Comparison of ENCODE assay signal across 15 cellular contexts in the genomic region with DNA sequence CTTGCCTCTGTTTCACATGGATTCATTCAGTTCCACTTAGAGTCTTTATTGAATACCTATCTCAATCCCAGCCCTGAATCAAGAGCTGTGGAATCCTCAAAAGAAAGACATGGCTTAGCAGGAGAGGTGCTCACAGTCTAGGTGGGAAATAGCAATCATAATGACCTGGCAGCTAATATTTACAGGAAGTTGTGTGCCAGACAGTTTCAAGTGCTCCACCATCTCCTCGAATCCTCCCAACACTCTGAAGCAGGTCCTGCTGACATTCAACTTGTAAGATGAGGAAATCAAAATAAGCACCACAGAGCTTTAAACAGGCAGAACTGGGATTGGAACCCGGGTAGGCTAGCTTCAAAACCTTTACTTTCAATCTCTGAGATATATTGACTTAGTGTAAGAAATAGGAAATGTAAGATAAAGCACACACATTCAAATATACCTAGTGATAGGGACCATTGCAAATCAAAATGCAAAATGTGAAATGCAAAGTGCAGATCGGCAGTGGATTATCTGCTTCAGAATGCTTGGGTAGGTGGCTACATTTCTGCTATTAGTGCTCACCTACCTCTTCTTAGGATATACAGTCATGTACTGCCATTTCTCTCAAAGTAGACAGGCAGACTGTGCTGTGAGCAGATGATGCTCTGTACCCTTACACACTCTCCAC.
DNase-seq lines count a peak whose midpoint lies in the region; ATAC-seq lines count a peak whose summit lies in the region.
"Had no signal": no experiment of that assay in that cellular context is flagged by ENCODE, and none has a peak within 500 bp of the region (broad histone marks: within the 10 kb centered on the region; RNA-seq: fewer than 3 reads in every experiment).

No MANE protein-coding gene starts in this region.

- ATAC-seq in GM19025 (IDR thresholded peaks at IDR 0.05; ENCODE audit: low read depth, unreplicated experiment) (peak; percentile 25), GM21786 (IDR thresholded peaks at IDR 0.05; ENCODE audit: unreplicated experiment) (peak; percentile 28), HG03139 (IDR thresholded peaks at IDR 0.05; ENCODE audit: unreplicated experiment) (peak; percentile 29), GM19324 (IDR thresholded peaks at IDR 0.05; ENCODE audit: low FRiP score, unreplicated experiment) (no peak)
- no peak for ATAC-seq in activated CD8-positive, alpha-beta T cell treated with anti-CD3 and anti-CD28 coated beads, Interleukin-2, amount 10 ng/mL, durations not matched to agents 7 days and 5 days

- POLR2A ChIA-PET in activated CD8-positive, alpha-beta T cell treated with anti-CD3 and anti-CD28 coated beads, Interleukin-2, amount 10 ng/mL, durations not matched to agents 7 days and 5 days (lab: Charles Lee): interaction anchor here (0.7 to 1.3 kb wide), 3 partner anchors 10 to 183 kb away, joined by 3 to 5 read pairs (median 3); no protein-coding TSS in a partner anchor

- no peak overlapping the region for H3K27ac Mint-ChIP-seq in activated T-helper 2 cell treated with anti-CD3 and anti-CD28 coated beads, Interferon-gamma antibody, Interleukin-2, Interleukin-4, amounts not matched to agents 10 μg/mL and 5 μg/mL and 100 μg/mL, durations not matched to agents 14 hours and 24 hours and 36 hours
- no peak overlapping the region for H3K27ac Mint-ChIP-seq in activated CD8-positive, alpha-beta T cell treated with anti-CD3 and anti-CD28 coated beads, Interleukin-2, amount 10 ng/mL, durations not matched to agents 7 days and 5 days
- H3K27ac Mint-ChIP-seq: activated T-helper 1 cell treated with anti-CD3 and anti-CD28 coated beads, Interleukin-12 subunit alpha, Interleukin-12 subunit beta, Interleukin-2, Interleukin-4 antibody, amounts not matched to agents 30 ng/mL and 10 ng/mL and 1 ng/mL, durations not matched to agents 14 hours and 24 hours and 36 hours; stimulated activated naive CD8-positive, alpha-beta T cell treated with anti-CD3 and anti-CD28 coated beads, Interleukin-15, Interleukin-2, amounts not matched to agents 100 ng/mL and 50 ng/mL, for 24 hours had no signal

- CTCF ChIA-PET in activated CD8-positive, alpha-beta T cell treated with anti-CD3 and anti-CD28 coated beads, Interleukin-2, amount 10 ng/mL, durations not matched to agents 7 days and 5 days (lab: Charles Lee): interaction anchor here (0.9 to 1.3 kb wide), 4 partner anchors 8 to 54 kb away, joined by 3 to 4 read pairs (median 3); no protein-coding TSS in a partner anchor

- intact Hi-C loops in activated T-helper 2 cell treated with anti-CD3 and anti-CD28 coated beads, Interferon-gamma antibody, Interleukin-2, Interleukin-4, amounts not matched to agents 10 μg/mL and 5 μg/mL and 100 μg/mL, durations not matched to agents 14 hours and 24 hours and 36 hours (cut with micrococcal nuclease): no loop called here

- peak; percentile 24 for DNase-seq in germinal center (ENCODE audit: low spot score)
- no peak for DNase-seq in stimulated activated CD4-positive, alpha-beta T cell treated with anti-CD3 and anti-CD28 coated beads, Interleukin-2, amount 100 ng/mL, for 24 hours
- no peak for DNase-seq in activated T-helper 2 cell treated with anti-CD3 and anti-CD28 coated beads, Interferon-gamma antibody, Interleukin-2, Interleukin-4, amounts not matched to agents 10 μg/mL and 5 μg/mL and 100 μg/mL, durations not matched to agents 14 hours and 24 hours and 36 hours (ENCODE audit: low spot score)
- DNase-seq in activated CD8-positive, alpha-beta T cell treated with anti-CD3 and anti-CD28 coated beads, Interleukin-2, amount 10 ng/mL, durations not matched to agents 7 days and 5 days: no peak
- DNase-seq: Calu3; lower lobe of right lung; MG63; NCI-H524; stimulated activated CD4-positive, alpha-beta T cell treated with anti-CD3 and anti-CD28 coated beads, Interleukin-1b, Interleukin-23, amount 100 ng/mL, for 48 hours had no signal

- no peak overlapping the region for H3K4me3 Mint-ChIP-seq in activated T-helper 2 cell treated with anti-CD3 and anti-CD28 coated beads, Interferon-gamma antibody, Interleukin-2, Interleukin-4, amounts not matched to agents 10 μg/mL and 5 μg/mL and 100 μg/mL, durations not matched to agents 14 hours and 24 hours and 36 hours (ENCODE audit: low read depth)
- no peak overlapping the region for H3K4me3 Mint-ChIP-seq in activated CD8-positive, alpha-beta T cell treated with anti-CD3 and anti-CD28 coated beads, Interleukin-2, amount 10 ng/mL, durations not matched to agents 7 days and 5 days
- H3K4me3 Mint-ChIP-seq: activated T-helper 1 cell treated with anti-CD3 and anti-CD28 coated beads, Interleukin-12 subunit alpha, Interleukin-12 subunit beta, Interleukin-2, Interleukin-4 antibody, amounts not matched to agents 30 ng/mL and 10 ng/mL and 1 ng/mL, durations not matched to agents 14 hours and 24 hours and 36 hours; stimulated activated naive CD8-positive, alpha-beta T cell treated with anti-CD3 and anti-CD28 coated beads, Interleukin-15, Interleukin-2, amounts not matched to agents 100 ng/mL and 50 ng/mL, for 24 hours had no signal

- peaks cover 19% of the 10 kb centered on the region for H3K4me1 Mint-ChIP-seq in activated T-helper 2 cell treated with anti-CD3 and anti-CD28 coated beads, Interferon-gamma antibody, Interleukin-2, Interleukin-4, amounts not matched to agents 10 μg/mL and 5 μg/mL and 100 μg/mL, durations not matched to agents 14 hours and 24 hours and 36 hours (ENCODE audit: low read depth)
- H3K4me1 Mint-ChIP-seq in activated CD8-positive, alpha-beta T cell treated with anti-CD3 and anti-CD28 coated beads, Interleukin-2, amount 10 ng/mL, durations not matched to agents 7 days and 5 days (ENCODE audit: low read depth): peaks cover 21% of the 10 kb centered on the region

- H3K9me3 Mint-ChIP-seq in activated T-helper 2 cell treated with anti-CD3 and anti-CD28 coated beads, Interferon-gamma antibody, Interleukin-2, Interleukin-4, amounts not matched to agents 10 μg/mL and 5 μg/mL and 100 μg/mL, durations not matched to agents 14 hours and 24 hours and 36 hours: peaks cover 21% of the 10 kb centered on the region
- peaks cover 21% of the 10 kb centered on the region for H3K9me3 Mint-ChIP-seq in activated CD8-positive, alpha-beta T cell treated with anti-CD3 and anti-CD28 coated beads, Interleukin-2, amount 10 ng/mL, durations not matched to agents 7 days and 5 days (ENCODE audit: insufficient read depth)

- H3K27me3 Mint-ChIP-seq in activated T-helper 2 cell treated with anti-CD3 and anti-CD28 coated beads, Interferon-gamma antibody, Interleukin-2, Interleukin-4, amounts not matched to agents 10 μg/mL and 5 μg/mL and 100 μg/mL, durations not matched to agents 14 hours and 24 hours and 36 hours (ENCODE audit: low read depth): no peaks in the 10 kb centered on the region
- no peaks in the 10 kb centered on the region for H3K27me3 Mint-ChIP-seq in activated CD8-positive, alpha-beta T cell treated with anti-CD3 and anti-CD28 coated beads, Interleukin-2, amount 10 ng/mL, durations not matched to agents 7 days and 5 days (ENCODE audit: low read depth)
- H3K27me3 Mint-ChIP-seq: stimulated activated naive CD8-positive, alpha-beta T cell treated with anti-CD3 and anti-CD28 coated beads, Interleukin-15, Interleukin-2, amounts not matched to agents 100 ng/mL and 50 ng/mL, for 24 hours had no signal

- H3K36me3 Mint-ChIP-seq in activated T-helper 2 cell treated with anti-CD3 and anti-CD28 coated beads, Interferon-gamma antibody, Interleukin-2, Interleukin-4, amounts not matched to agents 10 μg/mL and 5 μg/mL and 100 μg/mL, durations not matched to agents 14 hours and 24 hours and 36 hours (ENCODE audit: low read depth): peaks cover 11% of the 10 kb centered on the region
- H3K36me3 Mint-ChIP-seq in activated CD8-positive, alpha-beta T cell treated with anti-CD3 and anti-CD28 coated beads, Interleukin-2, amount 10 ng/mL, durations not matched to agents 7 days and 5 days (ENCODE audit: low read depth): peaks cover 19% of the 10 kb centered on the region

Comparison
In these comparisons a context has a peak if more than half of its experiments do, and no peak if none do; other contexts are left out.
1. ATAC-seq: peak in GM19025 (single experiment), GM21786 (single experiment) and HG03139 (single experiment); none in GM19324 (single experiment) and activated CD8-positive, alpha-beta T cell treated with anti-CD3 and anti-CD28 coated beads, Interleukin-2, amount 10 ng/mL, durations not matched to agents 7 days and 5 days (single experiment).